In the genomic region with DNA sequence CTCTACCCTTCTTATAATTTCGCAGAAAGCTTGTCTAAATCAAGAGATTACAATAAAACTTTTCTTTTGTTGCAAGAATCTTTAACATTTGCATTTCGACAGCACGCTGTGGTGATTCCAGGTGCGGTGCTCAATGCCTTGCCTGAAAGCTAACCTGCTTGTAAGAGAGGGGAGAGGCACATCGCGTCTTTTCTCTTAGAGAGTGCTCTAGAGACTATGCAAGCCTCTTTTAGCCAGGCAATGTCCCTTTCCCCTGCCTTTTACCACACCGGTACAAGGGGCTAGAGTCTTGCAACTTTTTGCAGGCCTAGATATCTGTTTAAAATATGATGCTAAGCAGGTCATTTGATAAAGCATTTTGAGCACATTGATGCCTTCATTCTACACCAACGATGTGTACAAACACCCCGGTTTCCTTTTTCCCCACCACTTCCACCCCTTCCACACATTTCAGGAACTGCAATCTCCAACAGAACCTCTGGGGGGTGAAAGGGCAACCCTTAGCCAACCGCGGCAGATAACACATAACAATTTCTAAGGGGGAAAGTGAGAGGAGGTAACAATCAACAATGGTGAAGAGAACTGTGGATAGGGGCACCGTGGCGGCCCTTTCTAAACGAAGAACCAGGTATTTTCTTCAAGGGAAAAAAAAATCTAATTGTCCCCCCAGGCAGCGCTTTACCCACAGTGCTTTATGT, we compare ENCODE assay signal across 8 cellular contexts. TPM values are rescaled to one million over a fixed set of nuclear protein-coding genes. Genes with fewer than 3 reads are reported as not detected.
A peak's percentile ranks its signal among the peaks of the same experiment; 100 is the strongest.
DNase-seq lines count a peak whose midpoint lies in the region; FAIRE-seq and TF ChIP-seq lines count a peak whose summit lies in the region.

No MANE protein-coding gene starts in this region.

- TF ChIP-seq POLR2A in lower leg skin (IDR thresholded peaks at IDR 0.05), result no peak

- peak overlapping the region; percentile 39 for H3K27ac ChIP-seq in caudate nucleus (ENCODE audit: low read depth, low read length)

- no peak for TF ChIP-seq CTCF in lower leg skin (IDR thresholded peaks at IDR 0.05)
- no peak for TF ChIP-seq CTCF in D721Med (IDR thresholded peaks at IDR 0.05; ENCODE audit: insufficient read depth, missing control alignments)

- H3K4me3 ChIP-seq in lower leg skin (ENCODE audit: low read depth, poor library complexity, severe bottlenecking), result peak overlapping the region; percentile 71

- intact Hi-C loops in lower leg skin (cut with DNase I; ENCODE audit: low total_unique reads), result no loop called here

- no peak for FAIRE-seq in D721Med (lab: Jason Lieb, UNC)

- 11 to 13% methylated on average over 15 of the region's 15 CpGs for whole genome bisulfite sequencing in lower leg skin, 2 donors

- DNase-seq in SHP77 (lab: John Stamatoyannopoulos, UW) (peak; percentile 64), SHP77 treated with DMSO at 0.1 percent for 48 hours (lab: John Stamatoyannopoulos, UW) (no peak), NCI-H526 (lab: John Stamatoyannopoulos, UW) (peak; percentile 61 to 77), caudate nucleus (lab: John Stamatoyannopoulos, UW) (peak in 5 of 61 donors; percentile 5 to 47 (median 19)), lower leg skin (ENCODE audit: low spot score in 2 of 2) (peak in 1 of 2 donors; percentile 83), ureter (ENCODE audit: low spot score) (no peak), cortex of kidney (lab: John Stamatoyannopoulos, UW) (no peak), D721Med (ENCODE audit: insufficient read length, low spot score) (no peak)

RNA-seq across cellular contexts. Expression of a gene that starts 1.3 kb away (rescaled TPM):
- total RNA-seq in lower leg skin (10 to 100 TPM in 1 of 4 donors, 1 to 10 TPM in 3; 5.5 to 12.0 (median 7.6) TPM), ureter (17.2 TPM)

Comparison
In these comparisons a context has a peak if more than half of its experiments do, and no peak if none do; other contexts are left out.
1. DNase-seq: peak in SHP77 (2 of 2) and NCI-H526 (2 of 2); none in SHP77 treated with DMSO at 0.1 percent for 48 hours (single experiment), ureter (single experiment), cortex of kidney (single experiment) and D721Med (single experiment).